In the genomic region with DNA sequence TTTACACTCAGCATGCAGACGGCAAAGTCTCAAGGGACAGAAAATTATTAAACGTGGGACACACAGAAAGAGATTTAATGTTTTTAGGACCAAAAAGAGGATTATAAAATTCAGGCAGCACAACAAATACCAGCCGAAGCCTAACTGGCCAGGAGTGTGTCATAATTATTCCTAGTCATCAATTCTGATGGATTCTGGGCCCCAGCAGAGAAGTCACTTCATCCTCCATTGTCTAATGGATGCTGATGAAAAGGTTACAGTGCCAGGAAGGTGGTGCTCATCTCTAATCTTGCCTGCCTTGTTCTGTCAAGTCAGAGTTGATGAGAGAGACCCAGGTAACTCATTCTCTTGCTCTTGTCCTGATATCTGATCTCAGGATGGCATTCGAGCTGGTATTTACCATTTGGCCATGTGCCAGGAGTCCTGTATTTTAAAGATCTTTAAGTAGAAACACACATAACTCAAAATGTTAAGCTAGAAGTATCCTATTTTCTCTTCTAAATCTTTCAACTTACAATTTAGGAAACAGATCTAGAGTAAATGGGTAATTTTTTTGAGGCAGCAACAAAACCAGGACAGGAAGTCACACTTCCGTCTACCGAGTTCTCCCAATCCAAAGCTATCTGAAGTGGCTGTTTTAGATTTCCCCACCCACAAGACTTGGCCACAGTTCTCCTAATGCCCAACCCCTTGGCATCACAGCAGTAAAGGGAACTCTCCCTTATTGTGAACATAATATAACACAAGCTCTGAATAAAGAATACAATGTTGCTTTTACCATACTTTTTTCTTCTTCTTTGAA, we compare ENCODE assay signal across 8 cellular contexts. TPM values are rescaled to one million over a fixed set of nuclear protein-coding genes. Genes with fewer than 3 reads are reported as not detected.
DNase-seq lines count a peak whose midpoint lies in the region; ATAC-seq and TF ChIP-seq lines count a peak whose summit lies in the region.

No MANE protein-coding gene starts in this region.

- no peak overlapping the region for H2BK5ac ChIP-seq in mesenchymal stem cell (ENCODE audit: low read depth, low read length, poor library complexity, severe bottlenecking)

- peak in 1 of 5 donors; percentile 21 for DNase-seq in heart left ventricle
- no peak for DNase-seq in right atrium auricular region (ENCODE audit: low spot score)
- DNase-seq in NOMO-1 treated with dmso at 0.1 percent for 144 hours (lab: John Stamatoyannopoulos, UW; ENCODE audit: unreplicated experiment): peak; percentile 73
- peak; percentile 20 for DNase-seq in globus pallidus (ENCODE audit: low spot score)
- DNase-seq in aorta: peak in 1 of 2 donors; percentile 62
- DNase-seq in mucosa of gallbladder (ENCODE audit: low spot score): no peak
- no peak for DNase-seq in effector CD8-positive, alpha-beta T cell (lab: John Stamatoyannopoulos, UW)
- DNase-seq in mesenchymal stem cell: no peak

- ATAC-seq in heart left ventricle (peak in 3 of 4 donors; percentile 55 to 78 (median 63)), aorta (ENCODE audit: low FRiP score) (no peak)

- no peak overlapping the region for H2AK5ac ChIP-seq in mesenchymal stem cell (ENCODE audit: low read length, severe bottlenecking)

- H4K91ac ChIP-seq in mesenchymal stem cell (ENCODE audit: low read length): no peak overlapping the region

- no peak overlapping the region for H2BK120ac ChIP-seq in mesenchymal stem cell (ENCODE audit: low read depth, low read length)

- H3K36me3 ChIP-seq in heart left ventricle: no peaks in the 10 kb centered on the region
- H3K36me3 ChIP-seq in right atrium auricular region: no peaks in the 10 kb centered on the region
- H3K36me3 ChIP-seq in aorta (ENCODE audit: control insufficient read depth in 1 of 2, insufficient read depth in 2 of 2, low read length in 1 of 2): no peaks in the 10 kb centered on the region
- H3K36me3 ChIP-seq in mesenchymal stem cell (ENCODE audit: control insufficient read depth in 1 of 2, insufficient read depth in 2 of 2, low read depth in 1 of 2, low read length in 2 of 2): no peaks in the 10 kb centered on the region

- no peak overlapping the region for H3K14ac ChIP-seq in mesenchymal stem cell (ENCODE audit: low read length in 2 of 2)

- H3K4me1 ChIP-seq in heart left ventricle (peaks cover 0 to 29% (median 8%) of the 10 kb centered on the region in 12 donors), right atrium auricular region (peaks cover 0 to 21% of the 10 kb centered on the region in 2 donors), aorta (ENCODE audit: control insufficient read depth in 1 of 2, insufficient read depth in 2 of 2, low read length in 2 of 2) (peaks cover 3 to 17% of the 10 kb centered on the region in 2 donors), mesenchymal stem cell (ENCODE audit: control insufficient read depth, insufficient read depth, low read depth, low read length) (peaks cover 2% of the 10 kb centered on the region)

- H3K4me2 ChIP-seq in mesenchymal stem cell (ENCODE audit: low read length, poor library complexity, severe bottlenecking): no peak overlapping the region

- TF ChIP-seq CTCF in heart left ventricle (IDR thresholded peaks at IDR 0.05): no peak
- no peak for TF ChIP-seq CTCF in right atrium auricular region (IDR thresholded peaks at IDR 0.05)

- H2BK12ac ChIP-seq in mesenchymal stem cell (ENCODE audit: low read length in 2 of 2): no peak overlapping the region

- no peak overlapping the region for H4K8ac ChIP-seq in mesenchymal stem cell (ENCODE audit: low read length)

- intact Hi-C loops in heart left ventricle (cut with DNase I) (no loop called here), aorta (cut with DNase I) (no loop called here)

- no peak for TF ChIP-seq POLR2A in heart left ventricle (IDR thresholded peaks at IDR 0.05)

- H3K27ac ChIP-seq in heart left ventricle (peak overlapping the region in 2 of 12 donors; percentile 18 to 51), right atrium auricular region (no peak overlapping the region), aorta (ENCODE audit: low read depth in 1 of 2, low read length in 2 of 2) (peak overlapping the region; percentile 53 to 87), mesenchymal stem cell (ENCODE audit: low read length, poor library complexity, severe bottlenecking) (no peak overlapping the region)

- H2BK15ac ChIP-seq in mesenchymal stem cell (ENCODE audit: low read depth, poor library complexity, severe bottlenecking): no peak overlapping the region

- H3K9me3 ChIP-seq in heart left ventricle (no peaks in the 10 kb centered on the region), right atrium auricular region (no peaks in the 10 kb centered on the region), aorta (ENCODE audit: control insufficient read depth, low read length) (no peaks in the 10 kb centered on the region), mesenchymal stem cell (ENCODE audit: control insufficient read depth, low read length) (no peaks in the 10 kb centered on the region)

- H3K4ac ChIP-seq in mesenchymal stem cell (ENCODE audit: low read depth in 1 of 2, low read length in 2 of 2): no peak overlapping the region

- no peaks in the 10 kb centered on the region for H3K79me1 ChIP-seq in mesenchymal stem cell (replicated peaks; ENCODE audit: low read length, poor library complexity, severe bottlenecking)

- 35 to 48% (median 42%) methylated on average over 6 of the region's 6 CpGs for WGBS in heart left ventricle, 4 donors
- 15 to 16% methylated on average over 6 of the region's 6 CpGs for WGBS in aorta, 2 donors
- 87% methylated on average over 5 of the region's 6 CpGs for WGBS in mesenchymal stem cell

- H3K27me3 ChIP-seq in heart left ventricle (no peaks in the 10 kb centered on the region), right atrium auricular region (no peaks in the 10 kb centered on the region), aorta (ENCODE audit: control insufficient read depth in 1 of 2, insufficient read depth in 2 of 2, low read length in 1 of 2) (no peaks in the 10 kb centered on the region), mesenchymal stem cell (ENCODE audit: control insufficient read depth in 1 of 2, insufficient read depth in 1 of 2, low read length in 2 of 2) (no peaks in the 10 kb centered on the region)

- H3K9ac ChIP-seq in mesenchymal stem cell (ENCODE audit: low read length): no peak overlapping the region

- no peak overlapping the region for H3K23ac ChIP-seq in mesenchymal stem cell (ENCODE audit: low read length in 2 of 2)

- no peak overlapping the region for H2AFZ ChIP-seq in mesenchymal stem cell (ENCODE audit: low read depth, low read length)

- no peak overlapping the region for H3K18ac ChIP-seq in mesenchymal stem cell (ENCODE audit: low read depth in 1 of 2, low read length in 2 of 2)

- H3K4me3 ChIP-seq in heart left ventricle (no peak overlapping the region), right atrium auricular region (no peak overlapping the region), aorta (ENCODE audit: low read length in 2 of 2) (no peak overlapping the region), mesenchymal stem cell (ENCODE audit: insufficient read depth in 1 of 2, low read depth in 1 of 2, low read length in 2 of 2) (no peak overlapping the region)

RNA-seq across cellular contexts. Expression of a gene that starts 50.0 kb away (rescaled TPM):
- 1 to 10 TPM in 7 of 9 donors, under 1 TPM in 2; 0.75 to 3.0 (median 1.4) TPM for total RNA-seq in heart left ventricle
- 1 to 10 TPM; 1.5 to 2.0 TPM for polyA plus RNA-seq in heart left ventricle
- 1 to 10 TPM; 1.0 to 2.2 TPM for total RNA-seq in right atrium auricular region
- total RNA-seq in aorta: 1 to 10 TPM; 5.4 to 9.1 TPM
- 1 to 10 TPM; 1.0 to 8.0 TPM for polyA plus RNA-seq in aorta
- 2.5 TPM for total RNA-seq in mucosa of gallbladder
- 3.8 TPM for polyA plus RNA-seq in mesenchymal stem cell (2013, experiment 1 of 2)
- 3.4 TPM for polyA plus RNA-seq in mesenchymal stem cell (2013, experiment 2 of 2)

RNA-seq across cellular contexts. Expression of a gene that starts 50.1 kb away (rescaled TPM):
- total RNA-seq in heart left ventricle: 10 to 100 TPM; 13.4 to 24.9 (median 21.0) TPM
- 10 to 100 TPM in 1 of 2 donors, 1 to 10 TPM in 1; 6.4 to 11.0 TPM for polyA plus RNA-seq in heart left ventricle
- 10 to 100 TPM in 1 of 2 donors, 1 to 10 TPM in 1; 8.4 to 14.9 TPM for total RNA-seq in right atrium auricular region
- total RNA-seq in aorta: 10 to 100 TPM; 16.5 to 26.1 TPM
- polyA plus RNA-seq in aorta: 10 to 100 TPM in 1 of 2 donors, 1 to 10 TPM in 1; 5.0 to 10.9 TPM
- total RNA-seq in mucosa of gallbladder: 14.7 TPM
- polyA plus RNA-seq in mesenchymal stem cell (2013, experiment 1 of 2): 14.2 TPM
- 13.8 TPM for polyA plus RNA-seq in mesenchymal stem cell (2013, experiment 2 of 2)

Comparison
In these comparisons a context has a peak if more than half of its experiments do, and no peak if none do; other contexts are left out.
1. DNase-seq: peak in NOMO-1 treated with dmso at 0.1 percent for 144 hours (single experiment) and globus pallidus (single experiment); none in right atrium auricular region (single experiment), mucosa of gallbladder (single experiment), effector CD8-positive, alpha-beta T cell (single experiment) and mesenchymal stem cell (single experiment).
2. H3K27ac ChIP-seq: peak in aorta (2 of 2); none in right atrium auricular region (0 of 2) and mesenchymal stem cell (single experiment).